ENCODE assay signal across 1 cellular context in genomic region chr22:40718250-40719204, GRCh38.
TF ChIP-seq lines count a peak whose summit lies in the region.

No MANE protein-coding gene starts in this region.

TF ChIP-seq in K562, 482 proteins besides CTCF, POLR2A, EP300 and RAD21:
- TF ChIP-seq NCOA6 (IDR thresholded peaks at IDR 0.05) = no peak
- TF ChIP-seq RBM25 (IDR thresholded peaks at IDR 0.05; ENCODE audit: low read depth, low read length, severe bottlenecking) = peak; percentile 65
- TF ChIP-seq KDM1A (IDR thresholded peaks at IDR 0.05) = 0 out of 4 replicates have a peak, but pooled peaks of 1 of the 2 experiments have one; percentile 10
- no peak for TF ChIP-seq BRD4 (IDR thresholded peaks at IDR 0.05)
